ENCODE assay signal across 24 cellular contexts in genomic region chr1:86227026-86227425, GRCh38.
DNase-seq lines count a peak whose midpoint lies in the region; ATAC-seq lines count a peak whose summit lies in the region.
"Had no signal": no experiment of that assay in that cellular context is flagged by ENCODE, and none has a peak within 500 bp of the region (broad histone marks: within the 10 kb centered on the region; RNA-seq: fewer than 3 reads in every experiment).

No MANE protein-coding gene starts in this region.

- no peaks in the 10 kb centered on the region for H3K9me3 ChIP-seq in SJCRH30 (replicated peaks)
- H3K9me3 ChIP-seq: BLaER1, SJSA1 had no signal

- no peak overlapping the region for H3K27ac Mint-ChIP-seq in stimulated activated naive CD8-positive, alpha-beta T cell treated with anti-CD3 and anti-CD28 coated beads, Interleukin-15, amount 100 ng/mL, for 72 hours
- H3K27ac Mint-ChIP-seq: CD8-positive, alpha-beta T cell had no signal

- H3K4me1 Mint-ChIP-seq in stimulated activated naive CD8-positive, alpha-beta T cell treated with anti-CD3 and anti-CD28 coated beads, Interleukin-15, amount 100 ng/mL, for 72 hours: no peaks in the 10 kb centered on the region

- no peaks in the 10 kb centered on the region for H3K27me3 ChIP-seq in SJCRH30
- H3K27me3 ChIP-seq: SJSA1 had no signal

- H3K27ac ChIP-seq in SJCRH30 (no peak overlapping the region), substantia nigra (ENCODE audit: low read depth, low read length, poor library complexity, severe bottlenecking) (no peak overlapping the region)
- H3K27ac ChIP-seq: 22Rv1, BLaER1, RWPE1, SJSA1 had no signal

- no peak overlapping the region for H3K4me3 Mint-ChIP-seq in stimulated activated naive CD8-positive, alpha-beta T cell treated with anti-CD3 and anti-CD28 coated beads, Interleukin-15, amount 100 ng/mL, for 72 hours
- H3K4me3 Mint-ChIP-seq: CD8-positive, alpha-beta T cell had no signal

- peaks cover 26% of the 10 kb centered on the region for H3K4me1 ChIP-seq in SJCRH30
- H3K4me1 ChIP-seq: SJSA1 had no signal

- no peak overlapping the region for H3K4me3 ChIP-seq in SJCRH30
- H3K4me3 ChIP-seq: BLaER1, GM12878, SJSA1 had no signal

- H3K27me3 Mint-ChIP-seq in stimulated activated naive CD8-positive, alpha-beta T cell treated with anti-CD3 and anti-CD28 coated beads, Interleukin-15, amount 100 ng/mL, for 72 hours: no peaks in the 10 kb centered on the region

- DNase-seq in stimulated activated naive CD8-positive, alpha-beta T cell treated with anti-CD3 and anti-CD28 coated beads, Interleukin-15, amount 100 ng/mL, for 72 hours: no peak
- no peak for DNase-seq in stimulated activated naive CD8-positive, alpha-beta T cell treated with anti-CD3 and anti-CD28 coated beads, Interleukin-15, Interleukin-2, amounts not matched to agents 100 U/mL and 50 U/mL, for 24 hours
- DNase-seq in SJCRH30 (peak; percentile 30 to 76), iris pigment epithelial cell (ENCODE audit: low read depth) (peak; percentile 24), SHP77 (lab: John Stamatoyannopoulos, UW) (no peak), substantia nigra (lab: John Stamatoyannopoulos, UW) (no peak)
- no peak for DNase-seq in activated CD8-positive, alpha-beta memory T cell treated with anti-CD3 and anti-CD28 coated beads, Interleukin-2, amount 50 U/mL, for 4 hours
- DNase-seq in activated CD4-positive, alpha-beta T cell treated with anti-CD3 and anti-CD28 coated beads, Interleukin-2, amount 50 U/mL, for 1 hour: no peak
- DNase-seq: CD8-positive, alpha-beta T cell; DMS79; GDM1; KG1; MM.1S; NCI-H1105; NCI-H1694 treated with DMSO at 0.1 percent for 48 hours; NCI-H2107; NCI-H345; NCI-H526 treated with DMSO at 0.1 percent for 48 hours had no signal

- no peaks in the 10 kb centered on the region for H3K36me3 ChIP-seq in SJCRH30
- H3K36me3 ChIP-seq: BLaER1, SJSA1 had no signal

- no peaks in the 10 kb centered on the region for H3K9me3 Mint-ChIP-seq in stimulated activated naive CD8-positive, alpha-beta T cell treated with anti-CD3 and anti-CD28 coated beads, Interleukin-15, amount 100 ng/mL, for 72 hours
- H3K9me3 Mint-ChIP-seq: CD8-positive, alpha-beta T cell had no signal

- peak; percentile 15 for ATAC-seq in stimulated activated naive CD8-positive, alpha-beta T cell treated with anti-CD3 and anti-CD28 coated beads, Interleukin-15, amount 100 ng/mL, for 72 hours
- no peak for ATAC-seq in stimulated activated naive CD8-positive, alpha-beta T cell treated with anti-CD3 and anti-CD28 coated beads, Interleukin-15, Interleukin-2, amounts not matched to agents 100 U/mL and 50 U/mL, for 24 hours
- ATAC-seq: CD8-positive, alpha-beta T cell; GM12878; HepG2 had no signal

Comparison
In these comparisons a context has a peak if more than half of its experiments do, and no peak if none do; other contexts are left out.
1. DNase-seq: peak in SJCRH30 (2 of 2) and iris pigment epithelial cell (single experiment); none in stimulated activated naive CD8-positive, alpha-beta T cell treated with anti-CD3 and anti-CD28 coated beads, Interleukin-15, amount 100 ng/mL, for 72 hours (0 of 2), stimulated activated naive CD8-positive, alpha-beta T cell treated with anti-CD3 and anti-CD28 coated beads, Interleukin-15, Interleukin-2, amounts not matched to agents 100 U/mL and 50 U/mL, for 24 hours (single experiment), SHP77 (0 of 2), substantia nigra (0 of 49), activated CD8-positive, alpha-beta memory T cell treated with anti-CD3 and anti-CD28 coated beads, Interleukin-2, amount 50 U/mL, for 4 hours (single experiment) and activated CD4-positive, alpha-beta T cell treated with anti-CD3 and anti-CD28 coated beads, Interleukin-2, amount 50 U/mL, for 1 hour (single experiment).